Comparison of ENCODE assay signal across 18 cellular contexts in the genomic region with DNA sequence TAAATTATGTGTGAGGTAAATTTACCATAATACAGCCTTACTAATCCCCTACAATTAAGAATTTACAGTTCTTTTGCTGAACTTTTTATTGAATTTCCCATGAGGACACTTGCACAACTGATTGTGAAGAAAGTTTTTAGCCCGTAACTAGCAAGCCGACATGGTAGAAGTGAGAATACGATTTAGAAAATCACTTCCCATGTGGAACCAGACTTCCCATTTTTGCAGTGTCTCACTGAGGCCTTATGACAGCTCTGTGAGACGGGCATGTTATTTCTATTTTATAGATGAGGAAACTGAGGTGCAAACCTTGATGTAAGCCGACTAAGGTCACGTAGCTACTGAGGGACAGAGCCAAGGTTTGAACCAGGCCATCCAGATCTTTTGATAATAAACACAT.
DNase-seq lines count a peak whose midpoint lies in the region; ATAC-seq and TF ChIP-seq lines count a peak whose summit lies in the region.
"Had no signal": no experiment of that assay in that cellular context is flagged by ENCODE, and none has a peak within 500 bp of the region (broad histone marks: within the 10 kb centered on the region; RNA-seq: fewer than 3 reads in every experiment).

No MANE protein-coding gene starts in this region.

- peak; percentile 42 to 71 for DNase-seq in NOMO-1 (lab: John Stamatoyannopoulos, UW; ENCODE audit: unreplicated experiment in 2 of 2)
- DNase-seq in NOMO-1 treated with dmso at 0.1 percent for 144 hours (lab: John Stamatoyannopoulos, UW; ENCODE audit: unreplicated experiment): no peak
- peak; percentile 67 for DNase-seq in MV-4-11 (lab: John Stamatoyannopoulos, UW)
- DNase-seq in SK-N-MC (ENCODE audit: low read depth, low spot score): no peak
- no peak for DNase-seq in nephron progenitor cell
- DNase-seq in COR-L47 (lab: John Stamatoyannopoulos, UW): no peak
- no peak for DNase-seq in HUDEP-2 (lab: John Stamatoyannopoulos, UW; ENCODE audit: unreplicated experiment in 76 of 76)
- DNase-seq: 8988T; Caco-2; CD4-positive, CD25-positive, alpha-beta regulatory T cell; CD8-positive, alpha-beta memory T cell; HCEC 1CT had no signal

- ATAC-seq in HG03565 (IDR thresholded peaks at IDR 0.05; ENCODE audit: unreplicated experiment): no peak
- ATAC-seq: HepG2 had no signal

- no peak overlapping the region for H3K9ac ChIP-seq in SK-N-MC (ENCODE audit: insufficient read length)
- H3K9ac ChIP-seq: BLaER1 had no signal

- 0 out of 2 replicates have a peak overlapping the region, but pooled peaks have one; percentile 32 for H3K27ac ChIP-seq in SK-N-MC
- H3K27ac ChIP-seq: BLaER1, HL-60 had no signal

- H3K27ac Mint-ChIP-seq in nephron progenitor cell: peak overlapping the region; percentile 5
- H3K27ac Mint-ChIP-seq: CD4-positive, CD25-positive, alpha-beta regulatory T cell; GM23338 had no signal

- H3K9me3 Mint-ChIP-seq in nephron progenitor cell: peaks cover 18% of the 10 kb centered on the region
- H3K9me3 Mint-ChIP-seq: CD8-positive, alpha-beta memory T cell; GM23338; IgD-negative memory B cell had no signal

- H3K4me1 Mint-ChIP-seq in nephron progenitor cell: peaks cover 72% of the 10 kb centered on the region
- H3K4me1 Mint-ChIP-seq: CD4-positive, CD25-positive, alpha-beta regulatory T cell; CD8-positive, alpha-beta memory T cell; IgD-negative memory B cell had no signal

- peaks cover 4% of the 10 kb centered on the region for H3K27me3 Mint-ChIP-seq in nephron progenitor cell (ENCODE audit: low read depth, poor library complexity)
- H3K27me3 Mint-ChIP-seq: IgD-negative memory B cell had no signal

- no peaks in the 10 kb centered on the region for H3K36me3 ChIP-seq in SK-N-MC (ENCODE audit: insufficient read depth, low read length)
- H3K36me3 ChIP-seq: BLaER1 had no signal

- no peak overlapping the region for H3K4me3 Mint-ChIP-seq in nephron progenitor cell
- H3K4me3 Mint-ChIP-seq: CD4-positive, CD25-positive, alpha-beta regulatory T cell; CD8-positive, alpha-beta memory T cell; GM23338; IgD-negative memory B cell had no signal

- no peak for TF ChIP-seq CTCF in nephron progenitor cell (IDR thresholded peaks at IDR 0.05)

- H3K9me3 ChIP-seq in SK-N-MC (ENCODE audit: low read depth, low read length): no peaks in the 10 kb centered on the region
- H3K9me3 ChIP-seq: BLaER1, Caco-2 had no signal

- H3K4me3 ChIP-seq in SK-N-MC: peak overlapping the region; percentile 35; the same call in 1 of the 2 replicates
- H3K4me3 ChIP-seq: BLaER1, GM23338 had no signal

- peaks cover 5% of the 10 kb centered on the region for H3K36me3 Mint-ChIP-seq in nephron progenitor cell (ENCODE audit: low read depth)
- H3K36me3 Mint-ChIP-seq: CD4-positive, CD25-positive, alpha-beta regulatory T cell; CD8-positive, alpha-beta memory T cell had no signal

Comparison
In these comparisons a context has a peak if more than half of its experiments do, and no peak if none do; other contexts are left out.
1. DNase-seq: peak in NOMO-1 (2 of 2) and MV-4-11 (single experiment); none in NOMO-1 treated with dmso at 0.1 percent for 144 hours (single experiment), SK-N-MC (single experiment), nephron progenitor cell (single experiment), COR-L47 (single experiment) and HUDEP-2 (0 of 76).